ENCODE assay signal across 24 cellular contexts in the genomic region with DNA sequence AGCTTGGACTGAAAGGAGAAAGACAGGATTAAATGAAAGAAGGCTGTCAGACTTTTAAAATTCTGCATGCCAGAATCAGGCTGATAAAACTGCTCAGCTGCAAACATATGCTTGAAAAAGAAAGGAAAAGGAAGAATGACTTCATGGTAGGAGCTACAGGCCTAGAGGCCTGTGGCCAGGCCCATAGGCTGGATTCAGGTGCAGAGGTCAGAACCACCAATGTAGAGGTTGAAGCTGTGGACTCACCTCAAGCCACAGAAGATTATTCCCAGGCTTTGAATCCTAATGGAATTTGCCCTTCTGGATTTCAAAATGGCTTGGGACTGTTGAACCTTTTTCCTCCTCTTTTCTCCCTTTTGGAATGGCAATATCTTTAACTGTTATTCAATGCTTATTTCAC. TPM values are rescaled to one million over a fixed set of nuclear protein-coding genes. Genes with fewer than 3 reads are reported as not detected.
DNase-seq lines count a peak whose midpoint lies in the region; ATAC-seq and TF ChIP-seq lines count a peak whose summit lies in the region.
"Had no signal": no experiment of that assay in that cellular context is flagged by ENCODE, and none has a peak within 500 bp of the region (broad histone marks: within the 10 kb centered on the region; RNA-seq: fewer than 3 reads in every experiment).

No MANE protein-coding gene starts in this region.

- H3K4me1 ChIP-seq in endodermal cell (ENCODE audit: control insufficient read depth, insufficient read depth, low read length): no peaks in the 10 kb centered on the region
- H3K4me1 ChIP-seq: A549; BE2C; BLaER1 treated with 17β-estradiol and CSF1 and Interleukin-3, amounts not matched to agents 10 nM and 100 nM had no signal

- peaks cover 9% of the 10 kb centered on the region for H3K36me3 Mint-ChIP-seq in endodermal cell (ENCODE audit: low read depth)

- H3K9ac ChIP-seq in endodermal cell (ENCODE audit: extremely low read depth, low read length, poor library complexity, severe bottlenecking): no peak overlapping the region
- H3K9ac ChIP-seq: BLaER1 treated with 17β-estradiol and CSF1 and Interleukin-3, amounts not matched to agents 10 nM and 100 nM had no signal

- no peaks in the 10 kb centered on the region for H3K9me3 ChIP-seq in endodermal cell (ENCODE audit: control insufficient read depth, low read length)
- H3K9me3 ChIP-seq: A549, BE2C had no signal

- no peak overlapping the region for H3K4me3 ChIP-seq in endodermal cell (ENCODE audit: low read length)
- H3K4me3 ChIP-seq: A549; BLaER1 treated with 17β-estradiol and CSF1 and Interleukin-3, amounts not matched to agents 10 nM and 100 nM; GM12878; GM23338 had no signal

- H3K27ac Mint-ChIP-seq in endodermal cell: peak overlapping the region; percentile 37
- H3K27ac Mint-ChIP-seq: CD4-positive, alpha-beta T cell; CD8-positive, alpha-beta memory T cell; GM23338; H9 had no signal

- H3K27ac ChIP-seq in endodermal cell (ENCODE audit: low read depth, low read length): no peak overlapping the region
- H3K27ac ChIP-seq: A549; BLaER1 treated with 17β-estradiol and CSF1 and Interleukin-3, amounts not matched to agents 10 nM and 100 nM had no signal

- H3K27me3 ChIP-seq in endodermal cell (ENCODE audit: control insufficient read depth, insufficient read depth, low read length, poor library complexity, severe bottlenecking): no peaks in the 10 kb centered on the region
- H3K27me3 ChIP-seq: BE2C; BLaER1 treated with 17β-estradiol and CSF1 and Interleukin-3, amounts not matched to agents 10 nM and 100 nM had no signal

- H3K27me3 Mint-ChIP-seq in endodermal cell (ENCODE audit: insufficient read depth): peaks cover 2% of the 10 kb centered on the region
- H3K27me3 Mint-ChIP-seq: CD4-positive, alpha-beta T cell; CD8-positive, alpha-beta memory T cell had no signal

- no peak for TF ChIP-seq CTCF in endodermal cell (conservative IDR thresholded peaks at IDR 0.05)

- no peaks in the 10 kb centered on the region for H3K4me1 Mint-ChIP-seq in endodermal cell
- H3K4me1 Mint-ChIP-seq: CD14-positive monocyte; CD8-positive, alpha-beta memory T cell; GM23338; H9 had no signal

- DNase-seq in LHCN-M2 (ENCODE audit: low read depth) (peak; percentile 1), endodermal cell (no peak), myocyte (ENCODE audit: low read depth) (peak; percentile 11), renal cortical epithelial cell (ENCODE audit: low read depth) (peak; percentile 4), SW480 (ENCODE audit: low spot score) (no peak)
- DNase-seq: 8988T; ACHN; AML-193; BE2C; CD4-positive, alpha-beta T cell; CD8-positive, alpha-beta memory T cell; DMS 273 treated with DMSO at 0.1 percent for 48 hours; DMS79; EL; GDM1; H9 had no signal

- H3K4me3 Mint-ChIP-seq in endodermal cell: no peak overlapping the region
- H3K4me3 Mint-ChIP-seq: CD14-positive monocyte; CD4-positive, alpha-beta T cell; CD8-positive, alpha-beta memory T cell; GM23338; H9 had no signal

- H3K9me3 Mint-ChIP-seq in endodermal cell: peaks cover 2% of the 10 kb centered on the region
- H3K9me3 Mint-ChIP-seq: CD4-positive, alpha-beta T cell; H9 had no signal

- no peak for ATAC-seq in GM18907 (IDR thresholded peaks at IDR 0.05; ENCODE audit: unreplicated experiment)
- ATAC-seq in esophagus mucosa: no peak
- ATAC-seq: A549, GM12878, GM23338, HCT116 had no signal

- H3K36me3 ChIP-seq in endodermal cell (ENCODE audit: control insufficient read depth, insufficient read depth, low read length): no peaks in the 10 kb centered on the region
- H3K36me3 ChIP-seq: BE2C had no signal

RNA-seq across cellular contexts. Expression of gene TMEM38B, which starts 47.7 kb away (rescaled TPM):
- total RNA-seq in LHCN-M2 (2014; rRNA removed) (19.3 and 23.1 TPM in 2 replicates), endodermal cell (10 to 100 TPM; 24.7 to 48.0 TPM), myocyte (132 and 195 TPM in 2 replicates), renal cortical epithelial cell (12.6 and 18.2 TPM in 2 replicates), esophagus mucosa (4.1 TPM)
- polyA plus RNA-seq in LHCN-M2 (2012): 4.2 TPM
- polyA plus RNA-seq in endodermal cell (2013, experiment 1 of 2): 19.8 TPM
- polyA plus RNA-seq in endodermal cell (2013, experiment 2 of 2): 18.8 TPM
- 26.3 TPM for polyA plus RNA-seq in myocyte (2012)

Comparison
In these comparisons a context has a peak if more than half of its experiments do, and no peak if none do; other contexts are left out.
1. DNase-seq: peak in LHCN-M2 (single experiment), myocyte (single experiment) and renal cortical epithelial cell (single experiment); none in endodermal cell (single experiment) and SW480 (single experiment).